ENCODE assay signal across 7 cellular contexts in genomic region chr17:76515291-76515949, GRCh38.
DNase-seq lines count a peak whose midpoint lies in the region; ATAC-seq lines count a peak whose summit lies in the region.

No MANE protein-coding gene starts in this region.

- DNase-seq in SIG-M5 treated with dmso at 0.1 percent for 504 hours (lab: John Stamatoyannopoulos, UW; ENCODE audit: unreplicated experiment) (peak; percentile 89), kidney glomerular epithelial cell (lab: John Stamatoyannopoulos, UW) (peak; percentile 82), NCI-H1694 treated with DMSO at 0.1 percent for 48 hours (lab: John Stamatoyannopoulos, UW) (no peak), DMS79 (lab: John Stamatoyannopoulos, UW) (no peak)
- peak; percentile 70 for DNase-seq in activated naive CD4-positive, alpha-beta T cell treated with anti-CD3 and anti-CD28 coated beads, Interleukin-2, amount 50 U/mL, for 16 hours
- DNase-seq in stimulated activated CD4-positive, alpha-beta T cell treated with anti-CD3 and anti-CD28 coated beads, TNF-alpha, amount 100 ng/mL, for 1 hour (ENCODE audit: low read depth in 3 of 3, low spot score in 1 of 3), result peak; percentile 36 to 65 (median 59)

- ATAC-seq in GM21717 (IDR thresholded peaks at IDR 0.05; ENCODE audit: unreplicated experiment), result peak; percentile 59

Comparison
In these comparisons a context has a peak if more than half of its experiments do, and no peak if none do; other contexts are left out.
1. DNase-seq: peak in SIG-M5 treated with dmso at 0.1 percent for 504 hours (single experiment), activated naive CD4-positive, alpha-beta T cell treated with anti-CD3 and anti-CD28 coated beads, Interleukin-2, amount 50 U/mL, for 16 hours (single experiment), kidney glomerular epithelial cell (single experiment) and stimulated activated CD4-positive, alpha-beta T cell treated with anti-CD3 and anti-CD28 coated beads, TNF-alpha, amount 100 ng/mL, for 1 hour (3 of 3); none in NCI-H1694 treated with DMSO at 0.1 percent for 48 hours (single experiment) and DMS79 (single experiment).